30 cellular contexts compared by ENCODE assay signal in the genomic region with DNA sequence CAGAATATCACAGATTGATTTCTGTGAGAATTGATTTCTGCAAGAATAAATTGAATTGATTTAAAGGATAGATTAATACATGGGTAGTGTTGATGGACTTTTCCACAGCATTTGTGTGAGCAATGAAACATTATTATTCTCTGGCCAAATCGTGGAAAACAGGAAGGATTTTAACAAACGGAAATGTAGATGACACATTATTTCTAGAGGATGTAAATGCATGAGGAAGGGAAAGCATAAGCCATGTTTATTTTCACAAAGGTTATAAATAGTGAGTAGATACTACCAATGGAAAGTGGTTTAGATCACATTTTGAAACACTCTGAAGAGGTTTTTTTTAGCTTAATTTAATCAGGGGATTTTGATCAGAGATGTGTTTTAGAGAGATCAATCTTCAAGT.
"Had no signal": no experiment of that assay in that cellular context is flagged by ENCODE, and none has a peak within 500 bp of the region (broad histone marks: within the 10 kb centered on the region; RNA-seq: fewer than 3 reads in every experiment).

No MANE protein-coding gene starts in this region.

- H3K27ac ChIP-seq: PC-9, WERI-Rb-1 had no signal

- H3K4me2 ChIP-seq: PC-9 had no signal

- FAIRE-seq: bronchial epithelial cell had no signal

- ATAC-seq: activated CD8-positive, alpha-beta memory T cell treated with anti-CD3 and anti-CD28 coated beads, Interleukin-2, amount 10 ng/mL, durations not matched to agents 7 days and 5 days; activated naive CD8-positive, alpha-beta T cell treated with anti-CD3 and anti-CD28 coated beads, Interleukin-2, amount 50 U/mL, for 24 hours had no signal

- H3K36me3 ChIP-seq: WERI-Rb-1 had no signal

- DNase-seq: activated CD4-positive, alpha-beta memory T cell treated with anti-CD3 and anti-CD28 coated beads, Interleukin-2, amount 10 ng/mL, durations not matched to agents 7 days and 5 days; activated CD4-positive, alpha-beta T cell treated with anti-CD3 and anti-CD28 coated beads for 1 hour; activated CD4-positive, alpha-beta T cell treated with anti-CD3 and anti-CD28 coated beads for 48 hours; activated CD4-positive, CD25-positive, alpha-beta regulatory T cell; activated CD8-positive, alpha-beta memory T cell treated with anti-CD3 and anti-CD28 coated beads for 24 hours; activated CD8-positive, alpha-beta memory T cell treated with anti-CD3 and anti-CD28 coated beads, Interleukin-2, amount 10 ng/mL, durations not matched to agents 7 days and 5 days; activated CD8-positive, alpha-beta memory T cell treated with anti-CD3 and anti-CD28 coated beads, Interleukin-2, amount 50 U/mL, for 48 hours; activated effector memory CD4-positive, alpha-beta T cell treated with Interleukin-2 at 50 U/mL for 16 hours; activated naive CD4-positive, alpha-beta T cell treated with anti-CD3 and anti-CD28 coated beads, Interleukin-2, amount 10 ng/mL, durations not matched to agents 7 days and 5 days; activated naive CD8-positive, alpha-beta T cell treated with anti-CD3 and anti-CD28 coated beads, Interleukin-2, amount 50 U/mL, for 24 hours; activated T-cell treated with anti-CD3 and anti-CD28 coated beads, Interleukin-2, amount 50 U/mL, for 48 hours; anterior cingulate cortex; caudate nucleus; cerebellar nuclear complex; NCI-H1105; NCI-H1417 treated with DMSO at 0.1 percent for 48 hours; NCI-H187 treated with DMSO at 0.1 percent for 48 hours; NCI-H2081; NCI-H226; NCI-H446 treated with DMSO at 0.1 percent for 48 hours; NCI-H524; NCI-H69; PC-9; Right ventricle myocardium superior; SW 1271; T-helper 1 cell; T-helper 2 cell; T-helper 9 cell; WERI-Rb-1 had no signal

- H2AFZ ChIP-seq: PC-9 had no signal

- H3K4me3 ChIP-seq: PC-9 had no signal
